ENCODE assay signal across 21 cellular contexts in the genomic region with DNA sequence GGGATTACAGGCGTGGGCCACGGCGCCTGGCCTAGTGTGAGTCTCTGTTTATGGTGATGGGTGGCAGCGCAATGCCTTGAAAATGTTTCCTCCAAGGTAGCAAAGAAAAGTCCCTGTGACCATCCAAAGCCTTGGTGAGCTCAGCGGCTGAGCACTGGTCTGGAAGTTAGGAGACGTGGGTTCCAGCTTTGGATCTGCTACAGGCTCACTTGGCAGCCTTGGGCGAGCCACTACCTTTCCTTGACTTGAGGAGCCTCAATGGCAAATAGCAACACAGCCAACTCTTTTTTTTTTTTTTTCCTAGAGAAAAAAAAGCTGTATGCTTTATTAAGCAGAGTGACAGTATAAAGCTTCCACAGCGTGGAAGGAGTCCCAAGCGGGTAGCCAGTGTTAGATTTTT.
"Had no signal": no experiment of that assay in that cellular context is flagged by ENCODE, and none has a peak within 500 bp of the region (broad histone marks: within the 10 kb centered on the region; RNA-seq: fewer than 3 reads in every experiment).

No MANE protein-coding gene starts in this region.

- H3K9ac ChIP-seq: parathyroid adenoma had no signal

- H3K27ac Mint-ChIP-seq: memory B cell; naive thymus-derived CD4-positive, alpha-beta T cell; T-helper 1 cell treated with Interleukin-12 subunit alpha and Interleukin-12 subunit beta and Interleukin-4 antibody, amounts not matched to agents 30 μg/mL and 1 μg/mL, for 36 hours; type B pancreatic cell had no signal

- H3K36me3 ChIP-seq: brain microvascular endothelial cell had no signal

- H3K27me3 ChIP-seq: brain microvascular endothelial cell had no signal

- H3K27ac ChIP-seq: brain microvascular endothelial cell, coronary artery, parathyroid adenoma had no signal

- DNase-seq: activated CD4-positive, alpha-beta T cell treated with anti-CD3 and anti-CD28 coated beads, Interleukin-2, amount 50 U/mL, for 1 hour; activated CD8-positive, alpha-beta memory T cell treated with anti-CD3 and anti-CD28 coated beads for 24 hours; activated CD8-positive, alpha-beta memory T cell treated with anti-CD3 and anti-CD28 coated beads, Interleukin-2, amount 50 U/mL, for 48 hours; activated effector memory CD4-positive, alpha-beta T cell treated with anti-CD3 and anti-CD28 coated beads, Interleukin-2, amount 50 U/mL, for 16 hours; activated naive CD4-positive, alpha-beta T cell treated with anti-CD3 and anti-CD28 coated beads, Interleukin-2, amount 50 U/mL, for 16 hours; activated T-cell treated with anti-CD3 and anti-CD28 coated beads, Interleukin-2, amount 50 U/mL, for 48 hours; brain microvascular endothelial cell; central memory CD4-positive, alpha-beta T cell; foreskin melanocyte; naive thymus-derived CD4-positive, alpha-beta T cell; retina; stimulated activated CD4-positive, alpha-beta T cell treated with anti-CD3 and anti-CD28 coated beads, Interleukin-12 subunit alpha, Interleukin-12 subunit beta, amount 100 ng/mL, for 4 hours; stimulated activated CD4-positive, alpha-beta T cell treated with anti-CD3 and anti-CD28 coated beads, Interleukin-1b, Interleukin-23, amount 100 ng/mL, for 48 hours; stimulated activated naive CD4-positive, alpha-beta T cell treated with Interleukin-2 at 50 U/mL for 16 hours had no signal

- H3K4me3 ChIP-seq: coronary artery, mucosa of descending colon had no signal

- H3K36me3 Mint-ChIP-seq: type B pancreatic cell had no signal

- H3K4me3 Mint-ChIP-seq: memory B cell; naive thymus-derived CD4-positive, alpha-beta T cell; T-helper 1 cell treated with Interleukin-12 subunit alpha and Interleukin-12 subunit beta and Interleukin-4 antibody, amounts not matched to agents 30 μg/mL and 1 μg/mL, for 36 hours; type B pancreatic cell had no signal

- H3K9me3 ChIP-seq: mucosa of descending colon had no signal

- ATAC-seq: activated CD4-positive, CD25-positive, alpha-beta regulatory T cell treated with anti-CD3 and anti-CD28 coated beads, Interleukin-2, amount 50 U/mL, for 24 hours; naive thymus-derived CD4-positive, alpha-beta T cell had no signal

- H3K4me1 ChIP-seq: parathyroid adenoma had no signal

- H3K9me3 Mint-ChIP-seq: memory B cell; T-helper 1 cell treated with Interleukin-12 subunit alpha and Interleukin-12 subunit beta and Interleukin-4 antibody, amounts not matched to agents 30 μg/mL and 1 μg/mL, for 36 hours; type B pancreatic cell had no signal

- H2AFZ ChIP-seq: parathyroid adenoma had no signal
